Comparison of ENCODE assay signal across 12 cellular contexts in genomic region chr4:154344686-154345085, GRCh38.
DNase-seq lines count a peak whose midpoint lies in the region; ATAC-seq and TF ChIP-seq lines count a peak whose summit lies in the region.
"Had no signal": no experiment of that assay in that cellular context is flagged by ENCODE, and none has a peak within 500 bp of the region (broad histone marks: within the 10 kb centered on the region; RNA-seq: fewer than 3 reads in every experiment).

No MANE protein-coding gene starts in this region.

- TF ChIP-seq RAD21 in Ishikawa (IDR thresholded peaks at IDR 0.05; ENCODE audit: low read depth): peak; percentile 47

- ATAC-seq in GM18511 (IDR thresholded peaks at IDR 0.05; ENCODE audit: unreplicated experiment): peak; percentile 67
- ATAC-seq in GM21717 (IDR thresholded peaks at IDR 0.05; ENCODE audit: unreplicated experiment): peak; percentile 62
- ATAC-seq in activated CD4-positive, CD25-positive, alpha-beta regulatory T cell treated with anti-CD3 and anti-CD28 coated beads, Interleukin-2, amount 50 U/mL, for 24 hours: no peak
- ATAC-seq: Right ventricle myocardium inferior had no signal

- DNase-seq in islet precursor cell: peak; percentile 64
- DNase-seq in GF-D8 (lab: John Stamatoyannopoulos, UW): no peak
- DNase-seq in activated gamma-delta T cell (lab: John Stamatoyannopoulos, UW): no peak
- DNase-seq: activated CD4-positive, alpha-beta T cell treated with anti-CD3 and anti-CD28 coated beads, Interleukin-2, amount 10 ng/mL, durations not matched to agents 24 days and 14 days; activated gamma-delta T cell treated with Interleukin-2 at 50 U/mL for 16 hours; kidney; NCI-H2029 treated with DMSO at 0.1 percent for 48 hours had no signal

- TF ChIP-seq EP300 in Ishikawa (IDR thresholded peaks at IDR 0.05; ENCODE audit: borderline replicate concordance): no peak

TF ChIP-seq in Ishikawa, 13 proteins besides CTCF, POLR2A, EP300 and RAD21:
- TF ChIP-seq ZBTB7A (IDR thresholded peaks at IDR 0.05; ENCODE audit: low read depth) (no peak), YY1 (IDR thresholded peaks at IDR 0.05; ENCODE audit: low read depth) (no peak), TAF1 (IDR thresholded peaks at IDR 0.05; ENCODE audit: low read depth) (no peak), NFIC (IDR thresholded peaks at IDR 0.05) (no peak)

Comparison
In these comparisons a context has a peak if more than half of its experiments do, and no peak if none do; other contexts are left out.
1. ATAC-seq: peak in GM18511 (single experiment) and GM21717 (single experiment); none in activated CD4-positive, CD25-positive, alpha-beta regulatory T cell treated with anti-CD3 and anti-CD28 coated beads, Interleukin-2, amount 50 U/mL, for 24 hours (0 of 2).